ENCODE assay signal across 8 cellular contexts in genomic region chr14:63470877-63471565, GRCh38.
DNase-seq lines count a peak whose midpoint lies in the region; ATAC-seq and TF ChIP-seq lines count a peak whose summit lies in the region.

No MANE protein-coding gene starts in this region.

- TF ChIP-seq EP300 in transverse colon (IDR thresholded peaks at IDR 0.05; ENCODE audit: low read depth): no peak

- H3K9me3 Mint-ChIP-seq in CD4-positive, alpha-beta T cell: no peaks in the 10 kb centered on the region
- no peaks in the 10 kb centered on the region for H3K9me3 Mint-ChIP-seq in T-helper 2 cell treated with Interferon-gamma antibody and Interleukin-4, amounts not matched to agents 5 μg/mL and 100 μg/mL, for 36 hours

- H3K36me3 ChIP-seq in kidney epithelial cell (ENCODE audit: control insufficient read depth, insufficient read depth, low read length) (no peaks in the 10 kb centered on the region), transverse colon (no peaks in the 10 kb centered on the region)

- ATAC-seq in CD4-positive, alpha-beta T cell (ENCODE audit: poor library complexity): peak; percentile 52
- ATAC-seq in GM19372 (IDR thresholded peaks at IDR 0.05; ENCODE audit: low read depth, unreplicated experiment) (peak; percentile 82), HG03175 (IDR thresholded peaks at IDR 0.05; ENCODE audit: unreplicated experiment) (peak; percentile 88)

- in situ Hi-C loops in transverse colon (cut with MboI; ENCODE audit: low pct_ligation_motif_present in 1 of 4, low pct_unique_long_range_greater_than_20kb in 1 of 4, low sequenced_read_pairs in 3 of 4): no loop called here

- H3K4me1 Mint-ChIP-seq in CD4-positive, alpha-beta T cell (ENCODE audit: low read depth): peaks cover 55% of the 10 kb centered on the region
- H3K4me1 Mint-ChIP-seq in T-helper 2 cell treated with Interferon-gamma antibody and Interleukin-4, amounts not matched to agents 5 μg/mL and 100 μg/mL, for 36 hours (ENCODE audit: low read depth): peaks cover 43% of the 10 kb centered on the region

- CTCF ChIA-PET in CD4-positive, alpha-beta T cell (lab: Charles Lee): no interaction called here

- H3K4me1 ChIP-seq in transverse colon: peaks cover 12 to 74% (median 23%) of the 10 kb centered on the region in 4 donors

- H3K27ac ChIP-seq in CD4-positive, alpha-beta T cell (ENCODE audit: low read depth, low read length): no peak overlapping the region
- H3K27ac ChIP-seq in transverse colon: peak overlapping the region in 1 of 4 donors; percentile 24

- no peaks in the 10 kb centered on the region for H3K9me3 ChIP-seq in CD4-positive, alpha-beta T cell (ENCODE audit: control insufficient read depth, low read length)
- H3K9me3 ChIP-seq in transverse colon: no peaks in the 10 kb centered on the region

- DNase-seq in CD4-positive, alpha-beta T cell: no peak
- no peak for DNase-seq in T-helper 2 cell treated with Interferon-gamma antibody and Interleukin-4, amounts not matched to agents 5 μg/mL and 100 μg/mL, for 36 hours (ENCODE audit: low spot score)
- DNase-seq in kidney epithelial cell (ENCODE audit: low read depth) (peak; percentile 31), transverse colon (no peak), mucosa of gallbladder (ENCODE audit: low spot score) (no peak), posterior vena cava (ENCODE audit: low spot score) (no peak)

- peak overlapping the region; percentile 18 for H3K4me3 Mint-ChIP-seq in CD4-positive, alpha-beta T cell
- H3K4me3 Mint-ChIP-seq in T-helper 2 cell treated with Interferon-gamma antibody and Interleukin-4, amounts not matched to agents 5 μg/mL and 100 μg/mL, for 36 hours: peak overlapping the region; percentile 60

- no peaks in the 10 kb centered on the region for H3K27me3 ChIP-seq in CD4-positive, alpha-beta T cell (ENCODE audit: control insufficient read depth, insufficient read depth, low read length)
- H3K27me3 ChIP-seq in kidney epithelial cell (ENCODE audit: control insufficient read depth, insufficient read depth, low read length): no peaks in the 10 kb centered on the region
- H3K27me3 ChIP-seq in transverse colon: no peaks in the 10 kb centered on the region

- H3K36me3 Mint-ChIP-seq in CD4-positive, alpha-beta T cell (ENCODE audit: low read depth): peaks cover 3% of the 10 kb centered on the region
- peaks cover 7% of the 10 kb centered on the region for H3K36me3 Mint-ChIP-seq in T-helper 2 cell treated with Interferon-gamma antibody and Interleukin-4, amounts not matched to agents 5 μg/mL and 100 μg/mL, for 36 hours (ENCODE audit: low read depth)

- no peak for TF ChIP-seq POLR2A in transverse colon (IDR thresholded peaks at IDR 0.05)

- 61 to 63% methylated on average over 3 of the region's 3 CpGs for WGBS in transverse colon (ENCODE audit: low coverage in 1 of 2), 2 donors

- no peak for TF ChIP-seq CTCF in CD4-positive, alpha-beta T cell (IDR thresholded peaks at IDR 0.05)
- TF ChIP-seq CTCF in kidney epithelial cell (IDR thresholded peaks at IDR 0.05; ENCODE audit: insufficient read depth, low read length, poor library complexity, severe bottlenecking) (no peak), transverse colon (IDR thresholded peaks at IDR 0.05) (no peak)

- intact Hi-C loops in CD4-positive, alpha-beta T cell (cut with DNase I, micrococcal nuclease): no loop called here
- intact Hi-C loops in transverse colon (cut with DNase I; ENCODE audit: low total_unique reads) (no loop called here), posterior vena cava (cut with DNase I) (no loop called here)

- H3K27me3 Mint-ChIP-seq in CD4-positive, alpha-beta T cell: no peaks in the 10 kb centered on the region
- H3K27me3 Mint-ChIP-seq in T-helper 2 cell treated with Interferon-gamma antibody and Interleukin-4, amounts not matched to agents 5 μg/mL and 100 μg/mL, for 36 hours (ENCODE audit: low read depth): no peaks in the 10 kb centered on the region

- POLR2A ChIA-PET in CD4-positive, alpha-beta T cell (lab: Charles Lee): no interaction called here

- peak overlapping the region; percentile 9 for H3K27ac Mint-ChIP-seq in CD4-positive, alpha-beta T cell
- peak overlapping the region; percentile 51 for H3K27ac Mint-ChIP-seq in T-helper 2 cell treated with Interferon-gamma antibody and Interleukin-4, amounts not matched to agents 5 μg/mL and 100 μg/mL, for 36 hours

- H3K4me3 ChIP-seq in kidney epithelial cell (ENCODE audit: low read depth, low read length) (no peak overlapping the region), transverse colon (no peak overlapping the region)
